In the genomic region with DNA sequence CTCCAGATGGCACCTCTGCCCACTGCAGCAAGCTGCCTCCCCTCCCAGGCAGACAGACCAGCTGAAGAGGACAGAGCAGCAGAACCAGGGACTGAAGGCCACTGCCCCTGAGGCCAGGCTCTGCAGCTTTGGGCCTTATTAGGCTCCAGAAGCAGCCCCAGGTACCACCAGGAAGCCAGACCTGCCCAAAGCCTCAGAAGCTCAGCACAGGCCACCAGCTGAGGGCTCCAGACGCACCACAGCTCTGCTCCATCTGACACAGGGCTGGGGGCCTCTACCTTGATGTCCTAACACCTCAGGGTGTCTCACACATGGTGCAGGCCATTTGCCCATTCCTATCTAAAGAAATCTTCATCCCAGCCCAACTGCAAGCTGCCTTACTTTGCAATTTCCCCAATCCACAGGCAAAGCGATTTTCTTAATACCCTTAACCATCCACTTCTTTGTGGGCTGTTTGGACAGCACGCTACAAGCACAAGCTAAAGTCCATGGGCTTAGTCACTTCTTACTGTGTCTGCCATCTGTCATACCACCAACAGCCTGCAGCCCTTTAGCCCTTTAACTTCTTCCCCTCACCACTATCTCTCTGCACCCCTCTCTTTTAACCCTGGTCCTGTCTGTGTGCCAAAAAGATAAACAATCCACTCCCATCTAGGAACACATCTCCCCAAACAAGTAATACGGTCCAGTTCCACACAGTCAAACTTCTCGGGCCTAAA, we compare ENCODE assay signal across 13 cellular contexts.
DNase-seq lines count a peak whose midpoint lies in the region; ATAC-seq and TF ChIP-seq lines count a peak whose summit lies in the region.
"Had no signal": no experiment of that assay in that cellular context is flagged by ENCODE, and none has a peak within 500 bp of the region (broad histone marks: within the 10 kb centered on the region; RNA-seq: fewer than 3 reads in every experiment).

No MANE protein-coding gene starts in this region.

- POLR2A ChIA-PET in CD8-positive, alpha-beta memory T cell (lab: Charles Lee): interaction anchor here (1.1 kb wide), 1 partner anchor 9 kb away, joined by 3 read pairs; no protein-coding TSS in a partner anchor

- intact Hi-C loops in dendritic cell treated with granulocyte-macrophage colony-stimulating factor and Interleukin-4, amounts not matched to agents 40 ng/mL and 50 ng/mL, for 4 days (cut with micrococcal nuclease): no loop called here

- no peaks in the 10 kb centered on the region for H3K9me3 ChIP-seq in CD8-positive, alpha-beta memory T cell (ENCODE audit: low read length)
- no peaks in the 10 kb centered on the region for H3K9me3 ChIP-seq in neural progenitor cell (ENCODE audit: low read depth)
- H3K9me3 ChIP-seq: Caco-2 had no signal

- CTCF ChIA-PET in CD8-positive, alpha-beta memory T cell (lab: Charles Lee): interaction anchor here (0.9 to 2.7 kb wide), 4 partner anchors 13 to 459 kb away, joined by 3 to 11 read pairs (median 6); a partner anchor contains a TSS

- peaks cover 0 to 51% (median 5%) of the 10 kb centered on the region in 3 donors for H3K36me3 Mint-ChIP-seq in CD8-positive, alpha-beta memory T cell
- peaks cover 67% of the 10 kb centered on the region for H3K36me3 Mint-ChIP-seq in dendritic cell treated with granulocyte-macrophage colony-stimulating factor and Interleukin-4, amounts not matched to agents 40 ng/mL and 50 ng/mL, for 4 days (ENCODE audit: low read depth)
- peaks cover 4% of the 10 kb centered on the region for H3K36me3 Mint-ChIP-seq in neural progenitor cell

- H3K4me3 Mint-ChIP-seq in CD8-positive, alpha-beta memory T cell: no peak overlapping the region
- peak overlapping the region; percentile 55 for H3K4me3 Mint-ChIP-seq in dendritic cell treated with granulocyte-macrophage colony-stimulating factor and Interleukin-4, amounts not matched to agents 40 ng/mL and 50 ng/mL, for 4 days
- H3K4me3 Mint-ChIP-seq in neural progenitor cell: no peak overlapping the region
- H3K4me3 Mint-ChIP-seq: activated naive CD4-positive, alpha-beta T cell treated with anti-CD3 and anti-CD28 coated beads, Interleukin-2, amount 10 ng/mL, durations not matched to agents 7 days and 5 days had no signal

- H4K20me1 ChIP-seq in neural progenitor cell (ENCODE audit: low read depth): peaks cover 96% of the 10 kb centered on the region

- no peaks in the 10 kb centered on the region for H3F3A ChIP-seq in neural progenitor cell (ENCODE audit: low read depth)

- no peak for TF ChIP-seq CTCF in neural progenitor cell (IDR thresholded peaks at IDR 0.05)

- ATAC-seq in GM21381 (IDR thresholded peaks at IDR 0.05; ENCODE audit: unreplicated experiment): no peak
- ATAC-seq: HCT116 had no signal

- no peak overlapping the region for H3K27ac ChIP-seq in CD8-positive, alpha-beta memory T cell (ENCODE audit: low read depth, low read length)
- no peak overlapping the region for H3K27ac ChIP-seq in neural progenitor cell
- H3K27ac ChIP-seq: PC-9 had no signal

- peaks cover 84% of the 10 kb centered on the region for H3K4me1 ChIP-seq in CD8-positive, alpha-beta memory T cell (ENCODE audit: insufficient read depth, low read length)
- peaks cover 20% of the 10 kb centered on the region for H3K4me1 ChIP-seq in neural progenitor cell

- H2AFZ ChIP-seq in neural progenitor cell (replicated peaks): no peak overlapping the region
- H2AFZ ChIP-seq: PC-9 had no signal

- no peak overlapping the region for H3K9ac ChIP-seq in neural progenitor cell

- no peak overlapping the region for H3K4me3 ChIP-seq in CD8-positive, alpha-beta memory T cell (ENCODE audit: low read length)
- no peak overlapping the region for H3K4me3 ChIP-seq in neural progenitor cell
- H3K4me3 ChIP-seq: PC-9 had no signal

- no peaks in the 10 kb centered on the region for H3K36me3 ChIP-seq in CD8-positive, alpha-beta memory T cell (ENCODE audit: insufficient read depth, low read length)
- no peaks in the 10 kb centered on the region for H3K36me3 ChIP-seq in neural progenitor cell

- no peak for DNase-seq in CD8-positive, alpha-beta memory T cell
- DNase-seq in NCI-H524 treated with DMSO at 0.1 percent for 48 hours (lab: John Stamatoyannopoulos, UW) (peak; percentile 82), neural progenitor cell (ENCODE audit: low spot score) (no peak), kidney tubule cell (ENCODE audit: low spot score) (no peak)
- DNase-seq in activated effector memory CD4-positive, alpha-beta T cell treated with anti-CD3 and anti-CD28 coated beads, Interleukin-2, amount 50 U/mL, for 16 hours: no peak
- DNase-seq: activated CD4-positive, alpha-beta T cell treated with anti-CD3 and anti-CD28 coated beads, Interleukin-2, amount 50 U/mL, for 48 hours; activated naive CD4-positive, alpha-beta T cell treated with anti-CD3 and anti-CD28 coated beads, Interleukin-2, amount 10 ng/mL, durations not matched to agents 7 days and 5 days; Caco-2; NCI-H226; PC-9 had no signal

- peaks cover 68% of the 10 kb centered on the region for H3K79me2 ChIP-seq in neural progenitor cell (ENCODE audit: low read depth)

- no peaks in the 10 kb centered on the region for H3K27me3 ChIP-seq in CD8-positive, alpha-beta memory T cell (ENCODE audit: insufficient read depth, low read length, poor library complexity, severe bottlenecking)
- H3K27me3 ChIP-seq in neural progenitor cell: no peaks in the 10 kb centered on the region

- no peaks in the 10 kb centered on the region for H3K9me3 Mint-ChIP-seq in CD8-positive, alpha-beta memory T cell
- no peaks in the 10 kb centered on the region for H3K9me3 Mint-ChIP-seq in dendritic cell treated with granulocyte-macrophage colony-stimulating factor and Interleukin-4, amounts not matched to agents 40 ng/mL and 50 ng/mL, for 4 days
- H3K9me3 Mint-ChIP-seq in neural progenitor cell: no peaks in the 10 kb centered on the region
- H3K9me3 Mint-ChIP-seq: activated naive CD4-positive, alpha-beta T cell treated with anti-CD3 and anti-CD28 coated beads, Interleukin-2, amount 10 ng/mL, durations not matched to agents 7 days and 5 days had no signal

- peak overlapping the region in 5 of 8 donors; percentile 32 to 72 (median 38) for H3K27ac Mint-ChIP-seq in CD8-positive, alpha-beta memory T cell
- peak overlapping the region; percentile 87 for H3K27ac Mint-ChIP-seq in dendritic cell treated with granulocyte-macrophage colony-stimulating factor and Interleukin-4, amounts not matched to agents 40 ng/mL and 50 ng/mL, for 4 days
- peak overlapping the region; percentile 65 for H3K27ac Mint-ChIP-seq in neural progenitor cell
- H3K27ac Mint-ChIP-seq: activated naive CD4-positive, alpha-beta T cell treated with anti-CD3 and anti-CD28 coated beads, Interleukin-2, amount 10 ng/mL, durations not matched to agents 7 days and 5 days had no signal

- H3K4me1 Mint-ChIP-seq in CD8-positive, alpha-beta memory T cell: peaks cover 74 to 95% (median 88%) of the 10 kb centered on the region in 3 donors
- H3K4me1 Mint-ChIP-seq in dendritic cell treated with granulocyte-macrophage colony-stimulating factor and Interleukin-4, amounts not matched to agents 40 ng/mL and 50 ng/mL, for 4 days (ENCODE audit: low read depth): peaks cover 100% of the 10 kb centered on the region
- H3K4me1 Mint-ChIP-seq in neural progenitor cell: peaks cover 53% of the 10 kb centered on the region

- H3K4me2 ChIP-seq in neural progenitor cell: no peak overlapping the region
- H3K4me2 ChIP-seq: PC-9 had no signal

- H3K27me3 Mint-ChIP-seq in CD8-positive, alpha-beta memory T cell: no peaks in the 10 kb centered on the region
- no peaks in the 10 kb centered on the region for H3K27me3 Mint-ChIP-seq in dendritic cell treated with granulocyte-macrophage colony-stimulating factor and Interleukin-4, amounts not matched to agents 40 ng/mL and 50 ng/mL, for 4 days
- peaks cover 2% of the 10 kb centered on the region for H3K27me3 Mint-ChIP-seq in neural progenitor cell (ENCODE audit: insufficient read depth, low read depth)
- H3K27me3 Mint-ChIP-seq: activated naive CD4-positive, alpha-beta T cell treated with anti-CD3 and anti-CD28 coated beads, Interleukin-2, amount 10 ng/mL, durations not matched to agents 7 days and 5 days had no signal
